In genomic region chr1:181090653-181091126, GRCh38 we compare ENCODE assay signal across 8 cellular contexts. TPM values are rescaled to one million over a fixed set of nuclear protein-coding genes. Genes with fewer than 3 reads are reported as not detected.
DNase-seq lines count a peak whose midpoint lies in the region; ATAC-seq, FAIRE-seq and TF ChIP-seq lines count a peak whose summit lies in the region.

No MANE protein-coding gene starts in this region.

- POLR2A ChIA-PET in naive thymus-derived CD4-positive, alpha-beta T cell (lab: Charles Lee), result interaction anchor here (0.8 to 10.6 kb wide), 12 partner anchors 11 to 308 kb away, joined by 3 to 264 read pairs (median 8); partner anchors contain the start of gene MR1

- peaks cover 10% of the 10 kb centered on the region for H3K36me3 Mint-ChIP-seq in chondrocyte (ENCODE audit: low read depth)
- peaks cover 0 to 35% (median 3%) of the 10 kb centered on the region in 5 donors for H3K36me3 Mint-ChIP-seq in naive thymus-derived CD4-positive, alpha-beta T cell

- FAIRE-seq in urothelium cell line (lab: Jason Lieb, UNC), result no peak

- H3F3A ChIP-seq in GM23248 (ENCODE audit: insufficient read depth), result peaks cover 72% of the 10 kb centered on the region

- H3K27ac ChIP-seq in GM23248 (peak overlapping the region; percentile 76), RWPE2 (ENCODE audit: poor library complexity, severe bottlenecking) (peak overlapping the region; percentile 97)
- H3K27ac ChIP-seq in naive thymus-derived CD4-positive, alpha-beta T cell (ENCODE audit: low read depth, low read length), result peak overlapping the region; percentile 98

- H3K9me3 Mint-ChIP-seq in chondrocyte (ENCODE audit: low read depth), result no peaks in the 10 kb centered on the region
- peaks cover 0 to 5% (median 0%) of the 10 kb centered on the region in 11 donors for H3K9me3 Mint-ChIP-seq in naive thymus-derived CD4-positive, alpha-beta T cell

- intact Hi-C loops in naive thymus-derived CD4-positive, alpha-beta T cell (cut with micrococcal nuclease), result loop anchor here (1.0 to 5.0 kb wide), 4 partner anchors 9 to 588 kb away; partner anchors contain the start of genes ACBD6 (in 1 of the 2), MR1 (in 1 of the 2) and STX6 (in 1 of the 2)

- in situ Hi-C loops in GM23248 (cut with MboI), result no loop called here

- 26 to 27% methylated on average over 9 of the region's 9 CpGs for WGBS in GM23248 (ENCODE audit: low coverage in 1 of 2, low lambda C conversion rate in 2 of 2, missing lambda C conversion rate in 2 of 2), 2 experiments

- H3K4me3 Mint-ChIP-seq in chondrocyte (ENCODE audit: unreplicated experiment), result peak overlapping the region; percentile 95
- peak overlapping the region; percentile 89 to 100 (median 98) for H3K4me3 Mint-ChIP-seq in naive thymus-derived CD4-positive, alpha-beta T cell

- peaks cover 66% of the 10 kb centered on the region for H3K4me1 Mint-ChIP-seq in chondrocyte (ENCODE audit: low read depth)
- H3K4me1 Mint-ChIP-seq in naive thymus-derived CD4-positive, alpha-beta T cell, result peaks cover 25 to 50% (median 39%) of the 10 kb centered on the region in 7 donors

- H3K36me3 ChIP-seq in GM23248 (ENCODE audit: low read depth), result peaks cover 32% of the 10 kb centered on the region; the same call in 1 of the 2 replicates
- H3K36me3 ChIP-seq in RWPE2 (ENCODE audit: low read depth), result peaks cover 53% of the 10 kb centered on the region
- H3K36me3 ChIP-seq in naive thymus-derived CD4-positive, alpha-beta T cell (ENCODE audit: control insufficient read depth in 2 of 3, insufficient read depth in 3 of 3, low read length in 3 of 3), result peaks cover 0 to 4% (median 0%) of the 10 kb centered on the region in 3 experiments

- H3K27me3 ChIP-seq in GM23248 (replicated peaks; ENCODE audit: insufficient read depth) (no peaks in the 10 kb centered on the region), RWPE2 (ENCODE audit: insufficient read depth, poor library complexity, severe bottlenecking) (no peaks in the 10 kb centered on the region)
- H3K27me3 ChIP-seq in naive thymus-derived CD4-positive, alpha-beta T cell (ENCODE audit: control insufficient read depth in 2 of 2, insufficient read depth in 2 of 2, low read length in 2 of 2), result no peaks in the 10 kb centered on the region

- peak; percentile 54 for DNase-seq in GM23248
- DNase-seq in RWPE2 (ENCODE audit: low spot score), result no peak
- no peak for DNase-seq in chondrocyte (ENCODE audit: low spot score)
- DNase-seq in naive thymus-derived CD4-positive, alpha-beta T cell, result peak in 4 of 9 donors; percentile 16 to 63 (median 40)
- DNase-seq in urothelium cell line (ENCODE audit: low spot score), result no peak
- DNase-seq in cerebellar cortex (ENCODE audit: low spot score), result no peak

- peak overlapping the region; percentile 94 for H3K9ac ChIP-seq in GM23248

- H2AFZ ChIP-seq in GM23248, result no peak overlapping the region

- no peaks in the 10 kb centered on the region for H3K9me2 ChIP-seq in GM23248 (ENCODE audit: insufficient read depth)

- ATAC-seq in RWPE2 (ENCODE audit: low read depth) (no peak), GM21737 (IDR thresholded peaks at IDR 0.05; ENCODE audit: unreplicated experiment) (no peak), HG02840 (IDR thresholded peaks at IDR 0.05; ENCODE audit: low FRiP score, unreplicated experiment) (no peak)
- no peak for ATAC-seq in naive thymus-derived CD4-positive, alpha-beta T cell

- H3K4me1 ChIP-seq in GM23248 (ENCODE audit: insufficient read depth) (peaks cover 55% of the 10 kb centered on the region), RWPE2 (ENCODE audit: insufficient read depth, poor library complexity, severe bottlenecking) (peaks cover 28% of the 10 kb centered on the region)
- peaks cover 12 to 23% of the 10 kb centered on the region in 2 donors for H3K4me1 ChIP-seq in naive thymus-derived CD4-positive, alpha-beta T cell (ENCODE audit: control insufficient read depth in 2 of 2, insufficient read depth in 2 of 2, low read length in 2 of 2)

- peak overlapping the region; percentile 85 for H3K4me2 ChIP-seq in GM23248 (ENCODE audit: unreplicated experiment)

- H3K79me2 ChIP-seq in GM23248 (ENCODE audit: insufficient read depth), result peaks cover 53% of the 10 kb centered on the region

- CTCF ChIA-PET in naive thymus-derived CD4-positive, alpha-beta T cell (lab: Charles Lee), result interaction anchor here (0.7 to 2.2 kb wide), 11 partner anchors 8 to 77 kb away, joined by 3 to 22 read pairs (median 3); partner anchors contain the start of gene STX6

- no peaks in the 10 kb centered on the region for H3K27me3 Mint-ChIP-seq in chondrocyte (ENCODE audit: low read depth)
- peaks cover 0 to 5% (median 0%) of the 10 kb centered on the region in 5 donors for H3K27me3 Mint-ChIP-seq in naive thymus-derived CD4-positive, alpha-beta T cell

- H3K4me3 ChIP-seq in GM23248 (peak overlapping the region; percentile 100), RWPE2 (ENCODE audit: severe bottlenecking) (peak overlapping the region; percentile 75)
- H3K4me3 ChIP-seq in naive thymus-derived CD4-positive, alpha-beta T cell (ENCODE audit: low read length), result peak overlapping the region; percentile 83

- H4K20me1 ChIP-seq in GM23248 (ENCODE audit: insufficient read depth), result no peaks in the 10 kb centered on the region; the same call in 1 of the 2 replicates

- peak overlapping the region; percentile 96 for H3K27ac Mint-ChIP-seq in chondrocyte (ENCODE audit: unreplicated experiment)
- peak overlapping the region; percentile 92 to 98 (median 96) for H3K27ac Mint-ChIP-seq in naive thymus-derived CD4-positive, alpha-beta T cell

- H3K9me3 ChIP-seq in GM23248 (ENCODE audit: low read depth) (no peaks in the 10 kb centered on the region), RWPE2 (ENCODE audit: severe bottlenecking) (no peaks in the 10 kb centered on the region)
- no peaks in the 10 kb centered on the region for H3K9me3 ChIP-seq in naive thymus-derived CD4-positive, alpha-beta T cell (ENCODE audit: control insufficient read depth in 2 of 3, low read length in 3 of 3)

- TF ChIP-seq CTCF in RWPE2 (IDR thresholded peaks at IDR 0.05; ENCODE audit: poor library complexity, severe bottlenecking) (no peak), chondrocyte (IDR thresholded peaks at IDR 0.05) (no peak)

RNA-seq across cellular contexts. Expression of gene IER5, which starts 2.2 kb away (rescaled TPM):
- total RNA-seq in GM23248 (2014; rRNA removed; shearing (Covaris generic)), result 33.6 and 38.5 TPM in 2 replicates
- 8.1 and 10.8 TPM in 2 replicates for polyA plus RNA-seq in GM23248 (2016; fragmentation: Nextera tagmentation; extraction: Ambion mirVana)
- 15.6 to 23.6 TPM (median 16.6 TPM) in 3 replicates for total RNA-seq in chondrocyte
- 10 to 100 TPM; 12.7 to 86.9 (median 46.0) TPM for total RNA-seq in naive thymus-derived CD4-positive, alpha-beta T cell
- 1 to 10 TPM; 2.1 to 2.6 TPM for polyA plus RNA-seq in naive thymus-derived CD4-positive, alpha-beta T cell

RNA-seq across cellular contexts. Expression of gene MR1, which starts 56.9 kb away (rescaled TPM):
- 25.2 and 28.6 TPM in 2 replicates for total RNA-seq in GM23248 (2014; rRNA removed; shearing (Covaris generic))
- 25.4 and 26.2 TPM in 2 replicates for polyA plus RNA-seq in GM23248 (2016; fragmentation: Nextera tagmentation; extraction: Ambion mirVana)
- total RNA-seq in chondrocyte, result 2.7 to 3.9 TPM (median 3.8 TPM) in 3 replicates
- total RNA-seq in naive thymus-derived CD4-positive, alpha-beta T cell, result 10 to 100 TPM; 19.8 to 35.8 (median 29.7) TPM
- polyA plus RNA-seq in naive thymus-derived CD4-positive, alpha-beta T cell, result 10 to 100 TPM; 29.8 to 39.2 TPM
